Comparison of ENCODE assay signal across 8 cellular contexts in genomic region chr6:155528982-155529453, GRCh38.
DNase-seq lines count a peak whose midpoint lies in the region; ATAC-seq and FAIRE-seq lines count a peak whose summit lies in the region.

No MANE protein-coding gene starts in this region.

- intact Hi-C loops in sciatic nerve (cut with DNase I), result no loop called here

- DNase-seq in GM19239 (ENCODE audit: insufficient read length, low spot score), result no peak
- peak; percentile 46 for DNase-seq in NAMALWA (ENCODE audit: low spot score)
- peak; percentile 84 to 96 for DNase-seq in dermis microvascular lymphatic vessel endothelial cell (ENCODE audit: low read depth in 2 of 2)
- DNase-seq in sciatic nerve (ENCODE audit: low spot score), result no peak
- no peak for DNase-seq in activated CD4-positive, alpha-beta T cell treated with anti-CD3 and anti-CD28 coated beads for 48 hours
- DNase-seq in SHP77 (lab: John Stamatoyannopoulos, UW), result no peak
- no peak for DNase-seq in NCI-H748 treated with DMSO at 0.1 percent for 48 hours (lab: John Stamatoyannopoulos, UW)

- peak; percentile 64 for ATAC-seq in sciatic nerve
- no peak for ATAC-seq in HG03460 (IDR thresholded peaks at IDR 0.05; ENCODE audit: unreplicated experiment)

- peak; percentile 90 for FAIRE-seq in GM19239 (lab: Jason Lieb, UNC)

Comparison
In these comparisons a context has a peak if more than half of its experiments do, and no peak if none do; other contexts are left out.
1. DNase-seq: peak in NAMALWA (single experiment) and dermis microvascular lymphatic vessel endothelial cell (2 of 2); none in GM19239 (single experiment), sciatic nerve (single experiment), activated CD4-positive, alpha-beta T cell treated with anti-CD3 and anti-CD28 coated beads for 48 hours (single experiment), SHP77 (0 of 2) and NCI-H748 treated with DMSO at 0.1 percent for 48 hours (single experiment).